8 cellular contexts compared by ENCODE assay signal in genomic region chrX:46912673-46913491, GRCh38. TPM values are rescaled to one million over a fixed set of nuclear protein-coding genes. Genes with fewer than 3 reads are reported as not detected.
A peak's percentile ranks its signal among the peaks of the same experiment; 100 is the strongest.
DNase-seq lines count a peak whose midpoint lies in the region; ATAC-seq, FAIRE-seq and TF ChIP-seq lines count a peak whose summit lies in the region.

No MANE protein-coding gene starts in this region.

- H3K9me3 ChIP-seq in HAP-1 (no peaks in the 10 kb centered on the region), gastroesophageal sphincter (no peaks in the 10 kb centered on the region)

- no peaks in the 10 kb centered on the region for H3K36me3 ChIP-seq in HAP-1 (replicated peaks)
- no peaks in the 10 kb centered on the region for H3K36me3 ChIP-seq in gastroesophageal sphincter

- WGBS in gastroesophageal sphincter (ENCODE audit: low coverage in 1 of 2), 2 donors, result 0 to 47% methylated on average over 10 to 14 of the region's 102 CpGs

- peak; percentile 9 for TF ChIP-seq CTCF in D721Med (IDR thresholded peaks at IDR 0.05; ENCODE audit: insufficient read depth, missing control alignments)
- peak; percentile 16 to 69 (median 42) for TF ChIP-seq CTCF in gastroesophageal sphincter (IDR thresholded peaks at IDR 0.05)

- no peak for FAIRE-seq in D721Med (lab: Jason Lieb, UNC)

- peak overlapping the region in 3 of 4 donors; percentile 79 to 87 (median 81) for H3K27ac ChIP-seq in gastroesophageal sphincter

- ATAC-seq in gastroesophageal sphincter, result peak; percentile 46
- ATAC-seq in HG03097 (IDR thresholded peaks at IDR 0.05; ENCODE audit: low FRiP score, unreplicated experiment), result no peak

- in situ Hi-C loops in HAP-1 (cut with MboI; ENCODE audit: low sequenced_read_pairs), result loop anchor here (10.0 kb wide), 1 partner anchor 112 kb away; no protein-coding TSS in a partner anchor

- peaks cover 7% of the 10 kb centered on the region for H3K4me1 ChIP-seq in HAP-1
- H3K4me1 ChIP-seq in gastroesophageal sphincter, result peaks cover 0 to 12% (median 0%) of the 10 kb centered on the region in 3 donors

- TF ChIP-seq EP300 in gastroesophageal sphincter (IDR thresholded peaks at IDR 0.05), result no peak

- peak; percentile 7 for DNase-seq in D721Med (ENCODE audit: insufficient read length, low spot score)
- DNase-seq in HAP-1 (ENCODE audit: low spot score in 2 of 2), result peak; percentile 38 to 81
- peak; percentile 28 to 62 for DNase-seq in NCI-H526 (lab: John Stamatoyannopoulos, UW)
- peak; percentile 40 to 50 for DNase-seq in activated T-cell treated with anti-CD3 and anti-CD28 coated beads, Interleukin-2, amount 50 U/mL, for 48 hours
- peak in 35 of 56 donors; percentile 0 to 39 (median 4) for DNase-seq in nucleus accumbens (lab: John Stamatoyannopoulos, UW)
- no peak for DNase-seq in NCI-H446 treated with DMSO at 0.1 percent for 48 hours (lab: John Stamatoyannopoulos, UW)

- H3K27me3 ChIP-seq in HAP-1 (ENCODE audit: low read depth) (peaks cover 11% of the 10 kb centered on the region), gastroesophageal sphincter (no peaks in the 10 kb centered on the region)

- H3K4me3 ChIP-seq in HAP-1, result peak overlapping the region; percentile 70
- H3K4me3 ChIP-seq in gastroesophageal sphincter, result peak overlapping the region; percentile 76 to 81

- no peak for TF ChIP-seq POLR2A in gastroesophageal sphincter (IDR thresholded peaks at IDR 0.05)

RNA-seq across cellular contexts. Expression of gene JADE3, which starts 0.7 kb away (rescaled TPM):
- 10 to 100 TPM in 1 of 4 donors, 1 to 10 TPM in 3; 5.5 to 10.2 (median 9.3) TPM for total RNA-seq in gastroesophageal sphincter
